23 cellular contexts compared by ENCODE assay signal in the genomic region with DNA sequence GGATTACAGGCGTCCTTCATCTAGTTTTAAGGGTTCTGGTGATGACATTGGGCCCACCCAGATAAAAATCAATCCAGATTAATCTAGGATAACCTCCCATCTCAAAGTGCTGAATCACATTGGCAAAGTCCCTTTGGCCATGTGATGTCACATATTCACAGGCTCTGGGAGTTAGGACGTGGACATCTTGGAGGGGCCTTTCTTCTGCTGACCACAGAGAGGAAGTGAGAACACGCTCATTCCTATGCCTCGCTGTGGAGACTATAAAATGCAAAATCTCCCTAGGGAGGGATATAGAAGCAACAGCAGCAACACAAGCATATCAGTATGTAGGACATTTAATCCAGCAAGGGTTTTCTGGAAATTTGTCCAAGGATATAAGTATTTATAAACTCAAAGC.
"Had no signal": no experiment of that assay in that cellular context is flagged by ENCODE, and none has a peak within 500 bp of the region (broad histone marks: within the 10 kb centered on the region; RNA-seq: fewer than 3 reads in every experiment).

No MANE protein-coding gene starts in this region.

- H3K27me3 ChIP-seq: adrenal gland, body of pancreas, esophagus squamous epithelium, neutrophil, right lobe of liver had no signal

- H3K4me3 ChIP-seq: adrenal gland, body of pancreas, esophagus squamous epithelium, right lobe of liver had no signal

- ATAC-seq: activated CD4-positive, CD25-positive, alpha-beta regulatory T cell treated with anti-CD3 and anti-CD28 coated beads, Interleukin-2, amount 50 U/mL, for 24 hours; body of pancreas; left cardiac atrium; stimulated activated naive CD8-positive, alpha-beta T cell treated with anti-CD3 and anti-CD28 coated beads, Interleukin-15, Interleukin-2, amounts not matched to agents 100 U/mL and 50 U/mL, for 24 hours had no signal

- H3K4me1 ChIP-seq: adrenal gland, right lobe of liver had no signal

- H3K27ac ChIP-seq: adrenal gland, body of pancreas, epithelial cell of prostate, neutrophil, right lobe of liver, WERI-Rb-1 had no signal

- H3K9me3 ChIP-seq: adrenal gland, neutrophil, right lobe of liver had no signal

- DNase-seq: activated CD4-positive, alpha-beta memory T cell treated with anti-CD3 and anti-CD28 coated beads for 36 hours; activated CD4-positive, alpha-beta T cell treated with anti-CD3 and anti-CD28 coated beads for 48 hours; activated CD8-positive, alpha-beta memory T cell treated with anti-CD3 and anti-CD28 coated beads, Interleukin-2, amount 50 U/mL, for 4 hours; activated effector memory CD4-positive, alpha-beta T cell treated with anti-CD3 and anti-CD28 coated beads, Interleukin-2, amount 50 U/mL, for 16 hours; activated naive CD4-positive, alpha-beta T cell treated with anti-CD3 and anti-CD28 coated beads for 36 hours; activated naive CD8-positive, alpha-beta T cell treated with anti-CD3 and anti-CD28 coated beads for 36 hours; activated T-cell treated with anti-CD3 and anti-CD28 coated beads, Interleukin-2, amount 50 U/mL, for 1 hour; adrenal gland; aorta; body of pancreas; effector CD8-positive, alpha-beta T cell; esophagus squamous epithelium; left cardiac atrium; mammary epithelial cell; naive B cell; nephron progenitor cell; right lobe of liver; stimulated activated CD4-positive, alpha-beta T cell treated with anti-CD3 and anti-CD28 coated beads, Interleukin-2, amount 100 ng/mL, for 48 hours; stimulated activated naive CD8-positive, alpha-beta T cell treated with anti-CD3 and anti-CD28 coated beads, Interleukin-15, Interleukin-2, amounts not matched to agents 100 U/mL and 50 U/mL, for 24 hours; WERI-Rb-1 had no signal

- H3K36me3 ChIP-seq: adrenal gland, esophagus squamous epithelium, neutrophil, right lobe of liver, WERI-Rb-1 had no signal
